In genomic region chr3:56916697-56917336, GRCh38 we compare ENCODE assay signal across 10 cellular contexts.
A peak's percentile ranks its signal among the peaks of the same experiment; 100 is the strongest.
DNase-seq lines count a peak whose midpoint lies in the region; ATAC-seq and TF ChIP-seq lines count a peak whose summit lies in the region.
"Had no signal": no experiment of that assay in that cellular context is flagged by ENCODE, and none has a peak within 500 bp of the region (broad histone marks: within the 10 kb centered on the region; RNA-seq: fewer than 3 reads in every experiment).

No MANE protein-coding gene starts in this region.

- H3K9me3 ChIP-seq in CD4-positive, alpha-beta T cell (ENCODE audit: control insufficient read depth, low read length): no peaks in the 10 kb centered on the region

- peak overlapping the region; percentile 75 for H3K27ac ChIP-seq in CD4-positive, alpha-beta T cell (ENCODE audit: low read depth, low read length)

- peaks cover 17% of the 10 kb centered on the region for H3K36me3 Mint-ChIP-seq in CD4-positive, alpha-beta T cell (ENCODE audit: low read depth)
- peaks cover 6% of the 10 kb centered on the region for H3K36me3 Mint-ChIP-seq in activated T-helper 2 cell treated with anti-CD3 and anti-CD28 coated beads, Interferon-gamma antibody, Interleukin-2, Interleukin-4, amounts not matched to agents 10 μg/mL and 5 μg/mL and 100 μg/mL, durations not matched to agents 14 hours and 24 hours and 36 hours (ENCODE audit: low read depth)
- no peaks in the 10 kb centered on the region for H3K36me3 Mint-ChIP-seq in natural killer cell
- no peaks in the 10 kb centered on the region for H3K36me3 Mint-ChIP-seq in type B pancreatic cell

- no peaks in the 10 kb centered on the region for H3K27me3 Mint-ChIP-seq in CD4-positive, alpha-beta T cell
- no peaks in the 10 kb centered on the region for H3K27me3 Mint-ChIP-seq in activated T-helper 2 cell treated with anti-CD3 and anti-CD28 coated beads, Interferon-gamma antibody, Interleukin-2, Interleukin-4, amounts not matched to agents 10 μg/mL and 5 μg/mL and 100 μg/mL, durations not matched to agents 14 hours and 24 hours and 36 hours (ENCODE audit: low read depth)
- H3K27me3 Mint-ChIP-seq in natural killer cell (ENCODE audit: low read depth in 2 of 2) (no peaks in the 10 kb centered on the region), type B pancreatic cell (no peaks in the 10 kb centered on the region)

- POLR2A ChIA-PET in CD4-positive, alpha-beta T cell (lab: Charles Lee): interaction anchor here (0.7 to 5.5 kb wide), 32 partner anchors 11 to 323 kb away, joined by 3 to 91 read pairs (median 4); partner anchors contain the start of genes ARHGEF3 and TASOR

- peak overlapping the region; percentile 94 for H3K27ac Mint-ChIP-seq in CD4-positive, alpha-beta T cell
- H3K27ac Mint-ChIP-seq in activated T-helper 2 cell treated with anti-CD3 and anti-CD28 coated beads, Interferon-gamma antibody, Interleukin-2, Interleukin-4, amounts not matched to agents 10 μg/mL and 5 μg/mL and 100 μg/mL, durations not matched to agents 14 hours and 24 hours and 36 hours: peak overlapping the region; percentile 88
- peak overlapping the region; percentile 80 to 85 for H3K27ac Mint-ChIP-seq in natural killer cell
- no peak overlapping the region for H3K27ac Mint-ChIP-seq in type B pancreatic cell

- H3K27me3 ChIP-seq in CD4-positive, alpha-beta T cell (ENCODE audit: control insufficient read depth, insufficient read depth, low read length): no peaks in the 10 kb centered on the region

- peak; percentile 12 for ATAC-seq in CD4-positive, alpha-beta T cell (ENCODE audit: poor library complexity)
- ATAC-seq in natural killer cell: no peak
- ATAC-seq: PC-3 had no signal

- H3K4me3 Mint-ChIP-seq in CD4-positive, alpha-beta T cell: peak overlapping the region; percentile 92
- peak overlapping the region; percentile 87 for H3K4me3 Mint-ChIP-seq in activated T-helper 2 cell treated with anti-CD3 and anti-CD28 coated beads, Interferon-gamma antibody, Interleukin-2, Interleukin-4, amounts not matched to agents 10 μg/mL and 5 μg/mL and 100 μg/mL, durations not matched to agents 14 hours and 24 hours and 36 hours (ENCODE audit: low read depth)
- H3K4me3 Mint-ChIP-seq in natural killer cell (peak overlapping the region; percentile 86), type B pancreatic cell (no peak overlapping the region)

- CTCF ChIA-PET in CD4-positive, alpha-beta T cell (lab: Charles Lee): interaction anchor here (0.7 to 5.0 kb wide), 7 partner anchors 11 to 118 kb away, joined by 3 to 17 read pairs (median 5); no protein-coding TSS in a partner anchor

- no peaks in the 10 kb centered on the region for H3K9me3 Mint-ChIP-seq in CD4-positive, alpha-beta T cell
- H3K9me3 Mint-ChIP-seq in activated T-helper 2 cell treated with anti-CD3 and anti-CD28 coated beads, Interferon-gamma antibody, Interleukin-2, Interleukin-4, amounts not matched to agents 10 μg/mL and 5 μg/mL and 100 μg/mL, durations not matched to agents 14 hours and 24 hours and 36 hours: peaks cover 4% of the 10 kb centered on the region
- H3K9me3 Mint-ChIP-seq in natural killer cell: no peaks in the 10 kb centered on the region
- H3K9me3 Mint-ChIP-seq in type B pancreatic cell: peaks cover 5% of the 10 kb centered on the region

- peak; percentile 15 for TF ChIP-seq POLR2A in GM19099 (IDR thresholded peaks at IDR 0.05; ENCODE audit: extremely low read depth, insufficient read length, low read depth)

- H3K4me1 Mint-ChIP-seq in CD4-positive, alpha-beta T cell (ENCODE audit: low read depth): peaks cover 89% of the 10 kb centered on the region
- peaks cover 70% of the 10 kb centered on the region for H3K4me1 Mint-ChIP-seq in activated T-helper 2 cell treated with anti-CD3 and anti-CD28 coated beads, Interferon-gamma antibody, Interleukin-2, Interleukin-4, amounts not matched to agents 10 μg/mL and 5 μg/mL and 100 μg/mL, durations not matched to agents 14 hours and 24 hours and 36 hours (ENCODE audit: low read depth)
- H3K4me1 Mint-ChIP-seq in natural killer cell: peaks cover 53 to 64% of the 10 kb centered on the region in 2 donors
- peaks cover 28% of the 10 kb centered on the region for H3K4me1 Mint-ChIP-seq in type B pancreatic cell (ENCODE audit: unreplicated experiment)

- TF ChIP-seq CTCF in CD4-positive, alpha-beta T cell (IDR thresholded peaks at IDR 0.05): no peak
- no peak for TF ChIP-seq CTCF in natural killer cell (IDR thresholded peaks at IDR 0.05)
- TF ChIP-seq CTCF in type B pancreatic cell (conservative IDR thresholded peaks at IDR 0.05): no peak

- DNase-seq in CD4-positive, alpha-beta T cell: no peak
- no peak for DNase-seq in activated T-helper 2 cell treated with anti-CD3 and anti-CD28 coated beads, Interferon-gamma antibody, Interleukin-2, Interleukin-4, amounts not matched to agents 10 μg/mL and 5 μg/mL and 100 μg/mL, durations not matched to agents 14 hours and 24 hours and 36 hours (ENCODE audit: low spot score)
- no peak for DNase-seq in natural killer cell
- DNase-seq in HUDEP-2 (lab: John Stamatoyannopoulos, UW; ENCODE audit: unreplicated experiment in 76 of 76): no peak
- DNase-seq in type B pancreatic cell (ENCODE audit: extremely low spot score, unreplicated experiment): no peak
- no peak for DNase-seq in NCI-H2081 (lab: John Stamatoyannopoulos, UW)
- DNase-seq in NCI-H524 treated with DMSO at 0.1 percent for 48 hours (lab: John Stamatoyannopoulos, UW): no peak
- DNase-seq: NCI-H1694 treated with DMSO at 0.1 percent for 48 hours, PC-3 had no signal

- intact Hi-C loops in CD4-positive, alpha-beta T cell (cut with DNase I, micrococcal nuclease): loop anchor here (1.0 to 5.0 kb wide), 7 partner anchors 7 to 235 kb away; partner anchors contain the start of genes ARHGEF3 (in 2 of the 2) and TASOR (in 1 of the 2)
- intact Hi-C loops in activated T-helper 2 cell treated with anti-CD3 and anti-CD28 coated beads, Interferon-gamma antibody, Interleukin-2, Interleukin-4, amounts not matched to agents 10 μg/mL and 5 μg/mL and 100 μg/mL, durations not matched to agents 14 hours and 24 hours and 36 hours (cut with micrococcal nuclease): loop anchor here (1.0 to 5.0 kb wide), 8 partner anchors 14 to 225 kb away; partner anchors contain the start of gene ARHGEF3
- intact Hi-C loops in natural killer cell (cut with micrococcal nuclease): loop anchor here (5.0 to 10.0 kb wide), 3 partner anchors 48 to 215 kb away; partner anchors contain the start of gene ARHGEF3
